1 cellular context compared by ENCODE assay signal in genomic region chr20:38315290-38315966, GRCh38.
TF ChIP-seq lines count a peak whose summit lies in the region.

No MANE protein-coding gene starts in this region.

TF ChIP-seq in K562, 482 proteins besides CTCF, POLR2A, EP300 and RAD21:
- TF ChIP-seq PRMT5 (CRISPR knock-in tag; IDR thresholded peaks at IDR 0.05) (no peak), TCF7L2 (IDR thresholded peaks at IDR 0.05; ENCODE audit: low read depth, low read length) (no peak), SMAD1 (IDR thresholded peaks at IDR 0.05; ENCODE audit: low read depth, low read length, partially characterized antibody) (no peak), TAL1 (IDR thresholded peaks at IDR 0.05) (no peak), STAT5A (IDR thresholded peaks at IDR 0.05; ENCODE audit: borderline replicate concordance, low read length) (no peak), ZNF24 (IDR thresholded peaks at IDR 0.05) (peak; percentile 37; the same call in 1 of the 2 replicates), ZNF740 (CRISPR knock-in tag; IDR thresholded peaks at IDR 0.05) (no peak), ZNF740 (tag; IDR thresholded peaks at IDR 0.05) (no peak), GTF2B (IDR thresholded peaks at IDR 0.05; ENCODE audit: extremely low read depth, insufficient read length) (no peak)
